Comparison of ENCODE assay signal across 30 cellular contexts in the genomic region with DNA sequence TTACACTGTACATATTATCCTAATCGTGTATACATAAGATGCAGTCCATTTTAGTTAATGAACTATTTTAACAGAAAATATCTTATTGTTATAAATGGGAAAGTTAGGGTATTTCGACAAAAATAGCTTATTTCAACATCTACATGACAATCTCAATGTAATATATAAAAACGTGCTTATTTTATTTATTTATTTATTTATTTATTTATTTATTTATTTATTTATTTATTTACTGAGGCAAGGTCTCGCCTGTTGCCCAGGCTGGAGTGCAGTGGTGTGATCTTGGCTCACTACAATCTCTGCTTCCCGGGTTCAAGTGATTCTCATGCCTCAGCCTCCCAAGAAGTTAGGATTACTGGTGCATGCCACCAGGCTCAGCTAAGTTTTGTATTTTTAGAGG.
"Had no signal": no experiment of that assay in that cellular context is flagged by ENCODE, and none has a peak within 500 bp of the region (broad histone marks: within the 10 kb centered on the region; RNA-seq: fewer than 3 reads in every experiment).

No MANE protein-coding gene starts in this region.

- H3K4me3 ChIP-seq: psoas muscle, right lobe of liver, sigmoid colon, stomach, thoracic aorta, thyroid gland, tibial nerve, upper lobe of left lung, vagina had no signal

- H3K4me1 ChIP-seq: parathyroid adenoma, psoas muscle, right lobe of liver, sigmoid colon, stomach, thyroid gland, upper lobe of left lung, vagina had no signal

- H3K27ac Mint-ChIP-seq: naive thymus-derived CD8-positive, alpha-beta T cell; natural killer cell treated with Interleukin-12 subunit alpha and Interleukin-12 subunit beta and Interleukin-15 and Interleukin-18, amount 100 ng/mL, for 72 hours; nephron progenitor cell; progenitor cell of endocrine pancreas; stimulated activated effector memory CD8-positive, alpha-beta T cell treated with anti-CD3 and anti-CD28 coated beads, Interleukin-12 subunit alpha, Interleukin-12 subunit beta, amount 100 ng/mL, for 72 hours; stimulated activated naive B cell treated with anti-CD40 and anti-IgM and Interleukin-4, amounts not matched to agents 10 μg/mL and 1 μg/mL and 100 μg/mL, for 72 hours; stimulated activated naive CD8-positive, alpha-beta T cell treated with anti-CD3 and anti-CD28 coated beads, Interleukin-15, Interleukin-2, amounts not matched to agents 100 ng/mL and 50 ng/mL, for 24 hours had no signal

- H3K4me1 Mint-ChIP-seq: naive thymus-derived CD8-positive, alpha-beta T cell; nephron progenitor cell; stimulated activated effector memory CD8-positive, alpha-beta T cell treated with anti-CD3 and anti-CD28 coated beads, Interleukin-12 subunit alpha, Interleukin-12 subunit beta, amount 100 ng/mL, for 72 hours; stimulated activated naive B cell treated with anti-CD40 and anti-IgM and Interleukin-4, amounts not matched to agents 10 μg/mL and 1 μg/mL and 100 μg/mL, for 72 hours had no signal

- H3K27ac ChIP-seq: neutrophil, parathyroid adenoma, psoas muscle, right lobe of liver, sigmoid colon, stomach, thoracic aorta, thyroid gland, tibial nerve, upper lobe of left lung, vagina had no signal

- DNase-seq: naive thymus-derived CD8-positive, alpha-beta T cell; nephron progenitor cell; nucleus accumbens; posterior cingulate gyrus; psoas muscle; right cardiac atrium; right lobe of liver; sigmoid colon; stimulated activated CD4-positive, alpha-beta T cell treated with anti-CD3 and anti-CD28 coated beads, Interleukin-15, amount 100 ng/mL, for 24 hours; stimulated activated CD4-positive, alpha-beta T cell treated with anti-CD3 and anti-CD28 coated beads, Interleukin-2, amount 100 ng/mL, for 24 hours; stimulated activated CD4-positive, alpha-beta T cell treated with anti-CD3 and anti-CD28 coated beads, Interleukin-2, amount 100 ng/mL, for 48 hours; stimulated activated CD4-positive, alpha-beta T cell treated with anti-CD3 and anti-CD28 coated beads, Interleukin-4, amount 100 ng/mL, for 24 hours; stimulated activated naive B cell treated with anti-CD40 and anti-IgM and Interleukin-4, amounts not matched to agents 10 μg/mL and 1 μg/mL and 100 μg/mL, for 72 hours; stimulated activated naive CD4-positive, alpha-beta T cell treated with Interleukin-2 at 50 U/mL for 16 hours; stomach; thyroid gland; trophoblast cell; upper lobe of left lung had no signal

- H3K9me3 ChIP-seq: neutrophil, psoas muscle, right lobe of liver, sigmoid colon, stomach, thoracic aorta, thyroid gland, tibial nerve, upper lobe of left lung, vagina had no signal

- H3K27me3 Mint-ChIP-seq: naive thymus-derived CD8-positive, alpha-beta T cell; natural killer cell treated with Interleukin-12 subunit alpha and Interleukin-12 subunit beta and Interleukin-15 and Interleukin-18, amount 100 ng/mL, for 72 hours; progenitor cell of endocrine pancreas; stimulated activated naive B cell treated with anti-CD40 and anti-IgM and Interleukin-4, amounts not matched to agents 10 μg/mL and 1 μg/mL and 100 μg/mL, for 72 hours; stimulated activated naive CD8-positive, alpha-beta T cell treated with anti-CD3 and anti-CD28 coated beads, Interleukin-15, Interleukin-2, amounts not matched to agents 100 ng/mL and 50 ng/mL, for 24 hours had no signal

- H3K36me3 Mint-ChIP-seq: naive thymus-derived CD8-positive, alpha-beta T cell; natural killer cell treated with Interleukin-12 subunit alpha and Interleukin-12 subunit beta and Interleukin-15 and Interleukin-18, amount 100 ng/mL, for 72 hours; stimulated activated effector memory CD8-positive, alpha-beta T cell treated with anti-CD3 and anti-CD28 coated beads, Interleukin-12 subunit alpha, Interleukin-12 subunit beta, amount 100 ng/mL, for 72 hours; stimulated activated naive B cell treated with anti-CD40 and anti-IgM and Interleukin-4, amounts not matched to agents 10 μg/mL and 1 μg/mL and 100 μg/mL, for 72 hours had no signal

- H3K4me3 Mint-ChIP-seq: naive thymus-derived CD8-positive, alpha-beta T cell; natural killer cell treated with Interleukin-12 subunit alpha and Interleukin-12 subunit beta and Interleukin-15 and Interleukin-18, amount 100 ng/mL, for 72 hours; nephron progenitor cell; neural crest cell; stimulated activated effector memory CD8-positive, alpha-beta T cell treated with anti-CD3 and anti-CD28 coated beads, Interleukin-12 subunit alpha, Interleukin-12 subunit beta, amount 100 ng/mL, for 72 hours; stimulated activated naive B cell treated with anti-CD40 and anti-IgM and Interleukin-4, amounts not matched to agents 10 μg/mL and 1 μg/mL and 100 μg/mL, for 72 hours; stimulated activated naive CD8-positive, alpha-beta T cell treated with anti-CD3 and anti-CD28 coated beads, Interleukin-15, Interleukin-2, amounts not matched to agents 100 ng/mL and 50 ng/mL, for 24 hours had no signal

- FAIRE-seq: small intestine, urothelium cell line had no signal

- H3K36me3 ChIP-seq: neutrophil, right lobe of liver, sigmoid colon, stomach, thoracic aorta, thyroid gland, tibial nerve, upper lobe of left lung, vagina had no signal

- H3K9me3 Mint-ChIP-seq: naive thymus-derived CD8-positive, alpha-beta T cell; natural killer cell treated with Interleukin-12 subunit alpha and Interleukin-12 subunit beta and Interleukin-15 and Interleukin-18, amount 100 ng/mL, for 72 hours; stimulated activated naive B cell treated with anti-CD40 and anti-IgM and Interleukin-4, amounts not matched to agents 10 μg/mL and 1 μg/mL and 100 μg/mL, for 72 hours; stimulated activated naive CD8-positive, alpha-beta T cell treated with anti-CD3 and anti-CD28 coated beads, Interleukin-15, Interleukin-2, amounts not matched to agents 100 ng/mL and 50 ng/mL, for 24 hours had no signal
